17 cellular contexts compared by ENCODE assay signal in genomic region chr1:99957818-99958217, GRCh38. TPM values are rescaled to one million over a fixed set of nuclear protein-coding genes. Genes with fewer than 3 reads are reported as not detected.
DNase-seq lines count a peak whose midpoint lies in the region; ATAC-seq and TF ChIP-seq lines count a peak whose summit lies in the region.
"Had no signal": no experiment of that assay in that cellular context is flagged by ENCODE, and none has a peak within 500 bp of the region (broad histone marks: within the 10 kb centered on the region; RNA-seq: fewer than 3 reads in every experiment).

No MANE protein-coding gene starts in this region.

- BruUV-seq in mammary epithelial cell (replicated peaks; lab: Mats Ljungman, UMichigan), result no TSS peak

- peaks cover 2 to 6% of the 10 kb centered on the region in 2 experiments; a peak in 3 of 5 replicates for H3K9me3 Mint-ChIP-seq in H9
- H3K9me3 Mint-ChIP-seq in endothelial cell (ENCODE audit: unreplicated experiment), result no peaks in the 10 kb centered on the region

- no peaks in the 10 kb centered on the region for H3K23me2 ChIP-seq in H9 (ENCODE audit: insufficient read length, low read depth, low read length, poor library complexity, severe bottlenecking)

- no peak overlapping the region for H2BK5ac ChIP-seq in H9 (ENCODE audit: insufficient read length, low read length)

- WGBS in H9 (ENCODE audit: extremely low coverage, insufficient read length, low lambda C conversion rate), result no CpG with 5 or more reads among the region's 1 CpG
- WGBS in suprapubic skin, result 96% methylated on average over 1 of the region's 1 CpG
- 100% methylated on average over 1 of the region's 1 CpG for WGBS in mammary epithelial cell (ENCODE audit: low coverage, missing lambda C conversion rate)

- DNase-seq in H9 (no peak), NT2/D1 (ENCODE audit: low read depth, low spot score) (peak; percentile 15), endothelial cell (ENCODE audit: low spot score) (no peak), suprapubic skin (ENCODE audit: low spot score in 2 of 2) (no peak), T-helper 1 cell (no peak), mammary epithelial cell (no peak)
- DNase-seq: BE2C; CD4-positive, alpha-beta memory T cell; DMS153; DMS79 treated with DMSO at 0.1 percent for 48 hours; EL; GOT3 had no signal

- H3K4me3 ChIP-seq in NT2/D1 (ENCODE audit: insufficient read length, low read depth) (no peak overlapping the region), suprapubic skin (no peak overlapping the region), mammary epithelial cell (replicated peaks in 1 of 3; ENCODE audit: insufficient read depth in 1 of 3, low read depth in 2 of 3, low read length in 3 of 3) (no peak overlapping the region)
- H3K4me3 ChIP-seq: A549 had no signal

- no peaks in the 10 kb centered on the region for H3K27me3 ChIP-seq in H9 (ENCODE audit: insufficient read depth, low read length)
- H3K27me3 ChIP-seq in NT2/D1 (ENCODE audit: insufficient read depth, insufficient read length), result no peaks in the 10 kb centered on the region
- H3K27me3 ChIP-seq in suprapubic skin, result no peaks in the 10 kb centered on the region
- H3K27me3 ChIP-seq in mammary epithelial cell (ENCODE audit: insufficient read depth, low read length), result no peaks in the 10 kb centered on the region
- H3K27me3 ChIP-seq: BE2C had no signal

- H3K36me3 Mint-ChIP-seq in H9 (ENCODE audit: insufficient read depth in 1 of 3, low read depth in 3 of 3), result peaks cover 0 to 8% (median 2%) of the 10 kb centered on the region in 3 experiments; a peak in 3 of 7 replicates
- H3K36me3 Mint-ChIP-seq in endothelial cell (ENCODE audit: low read depth, unreplicated experiment), result no peaks in the 10 kb centered on the region
- H3K36me3 Mint-ChIP-seq: CD4-positive, alpha-beta memory T cell had no signal

- H2BK20ac ChIP-seq in H9 (ENCODE audit: low read depth, low read length, poor library complexity, severe bottlenecking), result no peak overlapping the region

- no peaks in the 10 kb centered on the region for H3K9me3 ChIP-seq in H9 (ENCODE audit: control insufficient read depth, low read depth, low read length)
- no peaks in the 10 kb centered on the region for H3K9me3 ChIP-seq in NT2/D1 (ENCODE audit: insufficient read depth, low read length)
- H3K9me3 ChIP-seq in suprapubic skin, result peaks cover 4% of the 10 kb centered on the region
- no peaks in the 10 kb centered on the region for H3K9me3 ChIP-seq in mammary epithelial cell (replicated peaks; ENCODE audit: insufficient read depth, low read length)
- H3K9me3 ChIP-seq: A549, BE2C had no signal

- H3K56ac ChIP-seq in H9 (ENCODE audit: insufficient read length, low read depth, low read length), result no peak overlapping the region

- H3K27me3 Mint-ChIP-seq in H9 (ENCODE audit: low read depth) (no peaks in the 10 kb centered on the region), endothelial cell (ENCODE audit: unreplicated experiment) (peaks cover 6% of the 10 kb centered on the region)

- H2AFZ ChIP-seq in H9 (ENCODE audit: low read length), result no peak overlapping the region
- H2AFZ ChIP-seq in mammary epithelial cell (ENCODE audit: low read depth, low read length), result no peak overlapping the region

- TF ChIP-seq CTCF in H9 (conservative IDR thresholded peaks at IDR 0.05) (no peak), endothelial cell (IDR thresholded peaks at IDR 0.05; ENCODE audit: unreplicated experiment) (no peak), suprapubic skin (IDR thresholded peaks at IDR 0.05) (no peak), mammary epithelial cell (conservative IDR thresholded peaks at IDR 0.05 in 1 of 2, IDR thresholded peaks at IDR 0.05 in 1 of 2; ENCODE audit: extremely low read depth in 1 of 2, insufficient read depth in 1 of 2, low read depth in 1 of 2, low read length in 2 of 2) (no peak)

- H2BK15ac ChIP-seq in H9 (ENCODE audit: low read depth, low read length), result no peak overlapping the region

- H3K4me3 Mint-ChIP-seq in H9 (no peak overlapping the region), endothelial cell (ENCODE audit: unreplicated experiment) (no peak overlapping the region)
- H3K4me3 Mint-ChIP-seq: CD4-positive, alpha-beta memory T cell had no signal

- H4K5ac ChIP-seq in H9 (ENCODE audit: insufficient read length, low read depth, low read length), result no peak overlapping the region

- no peak overlapping the region for H2BK120ac ChIP-seq in H9 (ENCODE audit: low read depth, low read length, poor library complexity, severe bottlenecking)

- H4K20me1 ChIP-seq in H9 (ENCODE audit: control insufficient read depth, insufficient read depth, insufficient read length) (no peaks in the 10 kb centered on the region), mammary epithelial cell (ENCODE audit: insufficient read depth, low read length) (no peaks in the 10 kb centered on the region)

- H3K79me1 ChIP-seq in H9 (ENCODE audit: insufficient read depth, low read depth, low read length, poor library complexity, severe bottlenecking), result no peaks in the 10 kb centered on the region

- peaks cover 4% of the 10 kb centered on the region for H3K4me1 ChIP-seq in H9 (ENCODE audit: insufficient read depth, low read length)
- H3K4me1 ChIP-seq in NT2/D1 (ENCODE audit: insufficient read depth, insufficient read length), result no peaks in the 10 kb centered on the region
- no peaks in the 10 kb centered on the region for H3K4me1 ChIP-seq in suprapubic skin
- peaks cover 2% of the 10 kb centered on the region for H3K4me1 ChIP-seq in mammary epithelial cell (ENCODE audit: insufficient read depth, low read length)
- H3K4me1 ChIP-seq: A549 had no signal

- H3T11ph ChIP-seq in H9 (ENCODE audit: low read length), result no peak overlapping the region

- in situ Hi-C loops in mammary epithelial cell (cut with MboI; ENCODE audit: low sequenced_read_pairs in 2 of 2), result no loop called here

- H4K91ac ChIP-seq in H9 (ENCODE audit: insufficient read length, low read depth, low read length), result no peak overlapping the region

- H3K9ac ChIP-seq in H9 (ENCODE audit: extremely low read depth, insufficient read length, low read length) (no peak overlapping the region), NT2/D1 (ENCODE audit: insufficient read length, low read depth) (no peak overlapping the region), mammary epithelial cell (ENCODE audit: insufficient read depth, low read length) (no peak overlapping the region)

- no peak for TF ChIP-seq EP300 in suprapubic skin (IDR thresholded peaks at IDR 0.05)

- H3K27ac ChIP-seq in H9 (ENCODE audit: insufficient read length, low read depth, low read length), result no peak overlapping the region
- H3K27ac ChIP-seq in suprapubic skin, result peak overlapping the region; percentile 34
- H3K27ac ChIP-seq in mammary epithelial cell (ENCODE audit: insufficient read depth, low read depth, low read length), result no peak overlapping the region
- H3K27ac ChIP-seq: A549, C4-2B, HL-60 had no signal

- H2AK5ac ChIP-seq in H9 (ENCODE audit: insufficient read length, low read length), result no peak overlapping the region

- H3K27ac Mint-ChIP-seq in H9, result peak overlapping the region in 2 of 3 experiments; percentile 16 to 32; a peak in 4 of 7 replicates
- H3K27ac Mint-ChIP-seq in endothelial cell (ENCODE audit: unreplicated experiment), result peak overlapping the region; percentile 55
- H3K27ac Mint-ChIP-seq: CD4-positive, alpha-beta memory T cell had no signal

- H4K8ac ChIP-seq in H9 (replicated peaks; ENCODE audit: insufficient read length, low read depth, low read length), result no peak overlapping the region

- ATAC-seq in GM18858 (IDR thresholded peaks at IDR 0.05; ENCODE audit: unreplicated experiment), result no peak
- ATAC-seq: A549, HCT116 had no signal

- no peak overlapping the region for H2BK12ac ChIP-seq in H9 (ENCODE audit: insufficient read length, low read depth, low read length)

- H3K14ac ChIP-seq in H9 (ENCODE audit: insufficient read depth, low read length), result no peak overlapping the region

- no peak for TF ChIP-seq POLR2A in suprapubic skin (IDR thresholded peaks at IDR 0.05)

- H3K36me3 ChIP-seq in NT2/D1 (ENCODE audit: insufficient read depth, insufficient read length, low read length), result no peaks in the 10 kb centered on the region
- H3K36me3 ChIP-seq in suprapubic skin, result no peaks in the 10 kb centered on the region
- H3K36me3 ChIP-seq in mammary epithelial cell (ENCODE audit: insufficient read depth, low read length), result no peaks in the 10 kb centered on the region
- H3K36me3 ChIP-seq: BE2C had no signal

- H3K4me1 Mint-ChIP-seq in H9, result peaks cover 13 to 14% of the 10 kb centered on the region in 2 experiments
- H3K4me1 Mint-ChIP-seq in endothelial cell (ENCODE audit: unreplicated experiment), result peaks cover 10% of the 10 kb centered on the region
- H3K4me1 Mint-ChIP-seq: CD4-positive, alpha-beta memory T cell had no signal

- H3K4me2 ChIP-seq in H9 (ENCODE audit: insufficient read depth, insufficient read length, low read length) (no peak overlapping the region), mammary epithelial cell (ENCODE audit: insufficient read depth, low read depth, low read length) (no peak overlapping the region)
- H3K4me2 ChIP-seq: A549 had no signal

- dilution Hi-C loops in mammary epithelial cell (cut with HindIII; ENCODE audit: low sequenced_read_pairs), result no loop called here

- no peak overlapping the region for H3K23ac ChIP-seq in H9 (ENCODE audit: insufficient read length, low read depth, low read length)

- CTCF ChIA-PET in mammary epithelial cell (lab: Charles Lee; ENCODE audit: low non-redundant PET), result no interaction called here

- no peak overlapping the region for H3K18ac ChIP-seq in H9 (ENCODE audit: insufficient read length, low read depth, low read length)

- no peak overlapping the region for H3K4ac ChIP-seq in H9 (ENCODE audit: low read depth, low read length)

- H3K79me2 ChIP-seq in H9 (ENCODE audit: insufficient read depth, low read length) (no peaks in the 10 kb centered on the region), mammary epithelial cell (ENCODE audit: insufficient read depth, low read length) (no peaks in the 10 kb centered on the region)

- intact Hi-C loops in mammary epithelial cell (cut with micrococcal nuclease), result no loop called here

RNA-seq across cellular contexts. Expression of gene SLC35A3, which starts 12.0 kb away (rescaled TPM):
- total RNA-seq in H9 (2021) (15.0 and 15.1 TPM in 2 replicates), endothelial cell (ENCODE audit: unreplicated experiment) (19.0 TPM), suprapubic skin (10 to 100 TPM; 14.3 to 23.5 (median 17.2) TPM), mammary epithelial cell (10 to 100 TPM; 29.5 to 46.2 TPM)
- polyA plus RNA-seq in mammary epithelial cell, result 6.3 TPM
- 8.8 TPM for polyA minus RNA-seq in mammary epithelial cell
